18 cellular contexts compared by ENCODE assay signal in genomic region chr2:101281482-101281881, GRCh38. TPM values are rescaled to one million over a fixed set of nuclear protein-coding genes. Genes with fewer than 3 reads are reported as not detected.
A peak's percentile ranks its signal among the peaks of the same experiment; 100 is the strongest.
DNase-seq lines count a peak whose midpoint lies in the region; ATAC-seq and TF ChIP-seq lines count a peak whose summit lies in the region.
"Had no signal": no experiment of that assay in that cellular context is flagged by ENCODE, and none has a peak within 500 bp of the region (broad histone marks: within the 10 kb centered on the region; RNA-seq: fewer than 3 reads in every experiment).

No MANE protein-coding gene starts in this region.

- DNase-seq in activated T-cell treated with anti-CD3 and anti-CD28 coated beads, Interleukin-2, amount 50 U/mL, for 24 hours: no peak
- no peak for DNase-seq in activated T-cell treated with anti-CD3 and anti-CD28 coated beads, Interleukin-2, amount 50 U/mL, for 1 hour
- DNase-seq in Caco-2 (no peak), immature natural killer cell (no peak)
- DNase-seq in stimulated activated effector memory CD8-positive, alpha-beta T cell treated with anti-CD3 and anti-CD28 coated beads, Interleukin-12 subunit alpha, Interleukin-12 subunit beta, amount 100 ng/mL, for 72 hours (ENCODE audit: low spot score in 2 of 2): no peak
- DNase-seq: 8988T, DMS79, GM23248, IMR-90, NCI-H1105 treated with DMSO at 0.1 percent for 48 hours, NCI-H2029 treated with DMSO at 0.1 percent for 48 hours, NCI-H526, Peyer's patch, SJCRH30 had no signal

- no peaks in the 10 kb centered on the region for H3K27me3 Mint-ChIP-seq in activated T-cell treated with anti-CD3 and anti-CD28 coated beads, Interleukin-2, amount 50 U/mL, for 24 hours
- H3K27me3 Mint-ChIP-seq in Caco-2 (ENCODE audit: insufficient read depth, unreplicated experiment) (no peaks in the 10 kb centered on the region), immature natural killer cell (ENCODE audit: low read depth in 3 of 3) (peaks cover 0 to 2% (median 0%) of the 10 kb centered on the region in 3 donors)

- H3K4me1 ChIP-seq in Caco-2: peaks cover 9% of the 10 kb centered on the region
- H3K4me1 ChIP-seq: HAP-1, Peyer's patch, SJCRH30 had no signal

- BruUV-seq in Caco-2 (replicated peaks; lab: Mats Ljungman, UMichigan): no TSS peak

- H3K36me3 Mint-ChIP-seq in activated T-cell treated with anti-CD3 and anti-CD28 coated beads, Interleukin-2, amount 50 U/mL, for 24 hours (ENCODE audit: low read depth): peaks cover 89% of the 10 kb centered on the region
- H3K36me3 Mint-ChIP-seq in Caco-2 (ENCODE audit: insufficient read depth, unreplicated experiment) (peaks cover 98% of the 10 kb centered on the region), immature natural killer cell (peaks cover 31 to 57% (median 51%) of the 10 kb centered on the region in 3 donors)
- H3K36me3 Mint-ChIP-seq in stimulated activated effector memory CD8-positive, alpha-beta T cell treated with anti-CD3 and anti-CD28 coated beads, Interleukin-12 subunit alpha, Interleukin-12 subunit beta, amount 100 ng/mL, for 72 hours: peaks cover 100% of the 10 kb centered on the region

- H3K4me1 Mint-ChIP-seq in activated T-cell treated with anti-CD3 and anti-CD28 coated beads, Interleukin-2, amount 50 U/mL, for 24 hours (ENCODE audit: low read depth): peaks cover 35% of the 10 kb centered on the region
- peaks cover 7% of the 10 kb centered on the region for H3K4me1 Mint-ChIP-seq in Caco-2 (ENCODE audit: low read depth, unreplicated experiment)
- H3K4me1 Mint-ChIP-seq in immature natural killer cell: peaks cover 12 to 65% of the 10 kb centered on the region in 2 donors
- peaks cover 36% of the 10 kb centered on the region for H3K4me1 Mint-ChIP-seq in stimulated activated effector memory CD8-positive, alpha-beta T cell treated with anti-CD3 and anti-CD28 coated beads, Interleukin-12 subunit alpha, Interleukin-12 subunit beta, amount 100 ng/mL, for 72 hours

- H3K4me3 ChIP-seq in Caco-2 (ENCODE audit: low read depth, low read length): no peak overlapping the region
- H3K4me3 ChIP-seq: BLaER1 treated with 17β-estradiol and CSF1 and Interleukin-3, amounts not matched to agents 10 nM and 100 nM; GM23248; HAP-1; Peyer's patch; SJCRH30 had no signal

- H3K36me3 ChIP-seq in Caco-2 (ENCODE audit: control insufficient read depth, insufficient read depth, low read length): peaks cover 1% of the 10 kb centered on the region; the same call in 1 of the 2 replicates

- CTCF ChIA-PET in Caco-2 (lab: Charles Lee): no interaction called here

- intact Hi-C loops in Caco-2 (cut with micrococcal nuclease; ENCODE audit: unreplicated experiment): no loop called here

- ATAC-seq in stimulated activated effector memory CD8-positive, alpha-beta T cell treated with anti-CD3 and anti-CD28 coated beads, Interleukin-12 subunit alpha, Interleukin-12 subunit beta, amount 100 ng/mL, for 72 hours: no peak
- ATAC-seq in GM19397 (IDR thresholded peaks at IDR 0.05; ENCODE audit: unreplicated experiment) (no peak), HG03280 (IDR thresholded peaks at IDR 0.05; ENCODE audit: unreplicated experiment) (no peak)

- no peaks in the 10 kb centered on the region for H3K27me3 ChIP-seq in Caco-2 (replicated peaks; ENCODE audit: control insufficient read depth, insufficient read depth, low read length)
- H3K27me3 ChIP-seq: BLaER1 treated with 17β-estradiol and CSF1 and Interleukin-3, amounts not matched to agents 10 nM and 100 nM; Peyer's patch; SJCRH30 had no signal

- POLR2A ChIA-PET in Caco-2 (lab: Charles Lee): interaction anchor here (0.6 kb wide), 3 partner anchors 10 to 272 kb away, joined by 3 to 4 read pairs (median 3); no protein-coding TSS in a partner anchor

- no peak for TF ChIP-seq CTCF in Caco-2 (IDR thresholded peaks at IDR 0.05; ENCODE audit: insufficient read depth in 1 of 2, low read depth in 1 of 2, low read length in 1 of 2, severe bottlenecking in 1 of 2, unreplicated experiment in 1 of 2)

- H3K9me3 Mint-ChIP-seq in activated T-cell treated with anti-CD3 and anti-CD28 coated beads, Interleukin-2, amount 50 U/mL, for 24 hours: no peaks in the 10 kb centered on the region
- no peaks in the 10 kb centered on the region for H3K9me3 Mint-ChIP-seq in Caco-2 (ENCODE audit: unreplicated experiment)
- H3K9me3 Mint-ChIP-seq in immature natural killer cell: no peaks in the 10 kb centered on the region
- H3K9me3 Mint-ChIP-seq in stimulated activated effector memory CD8-positive, alpha-beta T cell treated with anti-CD3 and anti-CD28 coated beads, Interleukin-12 subunit alpha, Interleukin-12 subunit beta, amount 100 ng/mL, for 72 hours: no peaks in the 10 kb centered on the region

- no peaks in the 10 kb centered on the region for H3K9me3 ChIP-seq in Caco-2
- H3K9me3 ChIP-seq: BLaER1 treated with 17β-estradiol and CSF1 and Interleukin-3, amounts not matched to agents 10 nM and 100 nM; HAP-1; Peyer's patch; SJCRH30 had no signal

- peak overlapping the region; percentile 46 for H3K27ac Mint-ChIP-seq in activated T-cell treated with anti-CD3 and anti-CD28 coated beads, Interleukin-2, amount 50 U/mL, for 24 hours
- H3K27ac Mint-ChIP-seq in Caco-2 (ENCODE audit: unreplicated experiment): peak overlapping the region; percentile 3
- H3K27ac Mint-ChIP-seq in immature natural killer cell: peak overlapping the region in 4 of 6 donors; percentile 6 to 12 (median 10)
- peak overlapping the region; percentile 46 for H3K27ac Mint-ChIP-seq in stimulated activated effector memory CD8-positive, alpha-beta T cell treated with anti-CD3 and anti-CD28 coated beads, Interleukin-12 subunit alpha, Interleukin-12 subunit beta, amount 100 ng/mL, for 72 hours

- no peak overlapping the region for H3K4me3 Mint-ChIP-seq in activated T-cell treated with anti-CD3 and anti-CD28 coated beads, Interleukin-2, amount 50 U/mL, for 24 hours
- H3K4me3 Mint-ChIP-seq in Caco-2 (ENCODE audit: unreplicated experiment) (no peak overlapping the region), immature natural killer cell (no peak overlapping the region)
- no peak overlapping the region for H3K4me3 Mint-ChIP-seq in stimulated activated effector memory CD8-positive, alpha-beta T cell treated with anti-CD3 and anti-CD28 coated beads, Interleukin-12 subunit alpha, Interleukin-12 subunit beta, amount 100 ng/mL, for 72 hours

RNA-seq across cellular contexts. Expression of gene RNF149, which starts 27.0 kb away (rescaled TPM):
- total RNA-seq in Caco-2 (2022): 96.8 and 101 TPM in 2 replicates
- 10 to 100 TPM; 45.5 to 79.9 (median 50.9) TPM for polyA plus RNA-seq in immature natural killer cell

RNA-seq across cellular contexts. Expression of gene CNOT11, which starts 28.8 kb away (rescaled TPM):
- 110 and 120 TPM in 2 replicates for total RNA-seq in Caco-2 (2022)
- 10 to 100 TPM; 37.0 to 56.9 (median 39.3) TPM for polyA plus RNA-seq in immature natural killer cell
